Comparison of ENCODE assay signal across 1 cellular context in genomic region chr7:107996072-107996824, GRCh38.
TF ChIP-seq lines count a peak whose summit lies in the region.

No MANE protein-coding gene starts in this region.

TF ChIP-seq in K562, 482 proteins besides CTCF, POLR2A, EP300 and RAD21 (continued from another document):
- no peak for TF ChIP-seq MGA (IDR thresholded peaks at IDR 0.05)
- 0 out of 2 replicates have a peak, but pooled peaks have one; percentile 1 for TF ChIP-seq TEAD4 (IDR thresholded peaks at IDR 0.05; ENCODE audit: low read length)
- no peak for TF ChIP-seq TEAD4 (CRISPR knock-in tag; IDR thresholded peaks at IDR 0.05; ENCODE audit: borderline replicate concordance)
- no peak for TF ChIP-seq TBL1XR1 (IDR thresholded peaks at IDR 0.05; ENCODE audit: low read length in 2 of 2)
- peak; percentile 56; the same call in 1 of the 2 replicates for TF ChIP-seq ZNF175 (CRISPR knock-in tag; IDR thresholded peaks at IDR 0.05; ENCODE audit: low read depth)
- TF ChIP-seq, protein P1, sequence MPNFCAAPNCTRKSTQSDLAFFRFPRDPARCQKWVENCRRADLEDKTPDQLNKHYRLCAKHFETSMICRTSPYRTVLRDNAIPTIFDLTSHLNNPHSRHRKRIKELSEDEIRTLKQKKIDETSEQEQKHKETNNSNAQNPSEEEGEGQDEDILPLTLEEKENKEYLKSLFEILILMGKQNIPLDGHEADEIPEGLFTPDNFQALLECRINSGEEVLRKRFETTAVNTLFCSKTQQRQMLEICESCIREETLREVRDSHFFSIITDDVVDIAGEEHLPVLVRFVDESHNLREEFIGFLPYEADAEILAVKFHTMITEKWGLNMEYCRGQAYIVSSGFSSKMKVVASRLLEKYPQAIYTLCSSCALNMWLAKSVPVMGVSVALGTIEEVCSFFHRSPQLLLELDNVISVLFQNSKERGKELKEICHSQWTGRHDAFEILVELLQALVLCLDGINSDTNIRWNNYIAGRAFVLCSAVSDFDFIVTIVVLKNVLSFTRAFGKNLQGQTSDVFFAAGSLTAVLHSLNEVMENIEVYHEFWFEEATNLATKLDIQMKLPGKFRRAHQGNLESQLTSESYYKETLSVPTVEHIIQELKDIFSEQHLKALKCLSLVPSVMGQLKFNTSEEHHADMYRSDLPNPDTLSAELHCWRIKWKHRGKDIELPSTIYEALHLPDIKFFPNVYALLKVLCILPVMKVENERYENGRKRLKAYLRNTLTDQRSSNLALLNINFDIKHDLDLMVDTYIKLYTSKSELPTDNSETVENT (CRISPR knock-in tag; IDR thresholded peaks at IDR 0.05), result no peak
